5 cellular contexts compared by ENCODE assay signal in the genomic region with DNA sequence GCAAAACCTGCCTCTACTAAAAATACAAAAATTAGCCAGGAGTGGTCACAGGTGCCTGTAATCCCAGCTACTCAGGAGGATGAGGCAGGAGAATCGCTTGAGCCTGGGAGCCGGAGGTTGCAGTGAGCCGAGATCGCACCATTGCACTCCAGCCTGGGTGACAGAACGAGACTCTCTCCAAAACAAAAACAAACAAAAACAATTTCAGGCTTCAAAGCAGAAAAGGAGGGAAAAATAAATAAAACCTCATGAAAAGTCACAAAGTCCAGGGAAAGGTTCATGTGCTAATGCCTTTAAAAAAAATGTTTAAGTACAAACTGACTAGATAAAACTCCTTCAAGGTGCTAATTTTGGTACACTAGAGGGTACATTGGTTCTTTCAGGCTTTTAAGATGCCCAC.
DNase-seq lines count a peak whose midpoint lies in the region; ATAC-seq, FAIRE-seq and TF ChIP-seq lines count a peak whose summit lies in the region.
"Not testable (repeated sequence)": the region's sequence is repeated elsewhere in the genome, so short reads cannot be mapped to it uniquely, and the experiment has no call there.

No MANE protein-coding gene starts in this region.

- H3K27ac Mint-ChIP-seq in progenitor cell of endocrine pancreas: peak overlapping the region; percentile 24

- not testable (repeated sequence) for TF ChIP-seq EP300 in HepG2 (IDR thresholded peaks at IDR 0.05; ENCODE audit: low read depth in 2 of 2, low read length in 2 of 2); HepG2 (CRISPR knock-in tag; IDR thresholded peaks at IDR 0.05; ENCODE audit: borderline replicate concordance)

- intact Hi-C loops in HepG2 (cut with micrococcal nuclease; ENCODE audit: unreplicated experiment); right lobe of liver (cut with DNase I): not testable (repeated sequence)

- not testable (repeated sequence) for FAIRE-seq in HepG2 (lab: Jason Lieb, UNC)

- H3K4me3 ChIP-seq in HEK293 (ENCODE audit: low read depth, low read length); SK-N-MC; HepG2 (replicated peaks in 1 of 3; ENCODE audit: insufficient read depth in 1 of 3, low read depth in 2 of 3, low read length in 3 of 3); right lobe of liver: not testable (repeated sequence)

- not testable (repeated sequence) for H3K27me3 ChIP-seq in HepG2 (ENCODE audit: control insufficient read depth in 1 of 2, insufficient read depth in 2 of 2, low read length in 2 of 2); right lobe of liver

- POLR2A ChIA-PET in HEK293 (lab: Yijun Ruan, JAX); HepG2 (lab: Yijun Ruan, JAX): not testable (repeated sequence)

- TF ChIP-seq POLR2A in HepG2 (IDR thresholded peaks at IDR 0.05; ENCODE audit: insufficient read depth in 1 of 2, low read depth in 2 of 2, low read length in 2 of 2); right lobe of liver (IDR thresholded peaks at IDR 0.05): not testable (repeated sequence)

- not testable (repeated sequence) for H3K27me3 Mint-ChIP-seq in progenitor cell of endocrine pancreas

- in situ Hi-C loops in HepG2 (cut with HindIII; ENCODE audit: extremely low pct_ligation_motif_present, low pct_unique_long_range_greater_than_20kb): not testable (repeated sequence)

- TF ChIP-seq RAD21 in HepG2 (CRISPR knock-in tag; IDR thresholded peaks at IDR 0.05): not testable (repeated sequence)

- H3K36me3 ChIP-seq in HEK293 (ENCODE audit: control insufficient read depth in 2 of 2, insufficient read depth in 1 of 2, low read length in 2 of 2); SK-N-MC (ENCODE audit: insufficient read depth, low read length); HepG2 (replicated peaks in 1 of 2; ENCODE audit: control insufficient read depth in 1 of 2, insufficient read depth in 2 of 2, low read length in 2 of 2); right lobe of liver: not testable (repeated sequence)

- H3K4me1 ChIP-seq in HEK293 (ENCODE audit: control insufficient read depth, insufficient read depth, low read length) (peaks cover 29% of the 10 kb centered on the region), HepG2 (ENCODE audit: insufficient read depth, low read length) (peaks cover 12% of the 10 kb centered on the region), right lobe of liver (peaks cover 0 to 14% (median 3%) of the 10 kb centered on the region in 4 donors)

- H4K20me1 ChIP-seq in HepG2 (ENCODE audit: insufficient read depth, low read length): not testable (repeated sequence)

- H3K36me3 Mint-ChIP-seq in progenitor cell of endocrine pancreas (ENCODE audit: insufficient read depth): not testable (repeated sequence)

- H3K79me2 ChIP-seq in HepG2 (ENCODE audit: insufficient read depth, low read length): not testable (repeated sequence)

- 49% methylated on average over 5 of the region's 5 CpGs for WGBS in HepG2 (ENCODE audit: low lambda C conversion rate)
- WGBS in right lobe of liver (ENCODE audit: insufficient coverage, low coverage, low lambda C conversion rate, missing lambda C conversion rate): 47% methylated on average over 5 of the region's 5 CpGs

- TF ChIP-seq CTCF in HEK293 (tag by site-specific recombination; IDR thresholded peaks at IDR 0.05); HepG2 (CRISPR knock-in tag; IDR thresholded peaks at IDR 0.05); right lobe of liver (IDR thresholded peaks at IDR 0.05); progenitor cell of endocrine pancreas (IDR thresholded peaks at IDR 0.05; ENCODE audit: unreplicated experiment): not testable (repeated sequence)

- H2AFZ ChIP-seq in HepG2 (ENCODE audit: low read length): not testable (repeated sequence)

- peaks cover 19% of the 10 kb centered on the region for H3K9me3 Mint-ChIP-seq in progenitor cell of endocrine pancreas (ENCODE audit: low read depth)

- DNase-seq in SK-N-MC (ENCODE audit: low read depth, low spot score); right lobe of liver; progenitor cell of endocrine pancreas (ENCODE audit: low spot score, unreplicated experiment): not testable (repeated sequence)
- DNase-seq in HepG2 (ENCODE audit: low spot score): peak; percentile 0

- H3K4me3 Mint-ChIP-seq in progenitor cell of endocrine pancreas (ENCODE audit: low read depth): not testable (repeated sequence)

- not testable (repeated sequence) for H3K9me3 ChIP-seq in HEK293 (ENCODE audit: control insufficient read depth, insufficient read depth, low read depth, low read length); SK-N-MC (ENCODE audit: low read depth, low read length); HepG2 (ENCODE audit: low read length); right lobe of liver

- H3K27ac ChIP-seq in HEK293 (ENCODE audit: extremely low read depth, low read depth, low read length); HepG2 (ENCODE audit: extremely low read length, insufficient read depth, low read length): not testable (repeated sequence)
- H3K27ac ChIP-seq in SK-N-MC: peak overlapping the region; percentile 40; the same call in 1 of the 2 replicates
- peak overlapping the region in 2 of 3 donors; percentile 59 to 75 for H3K27ac ChIP-seq in right lobe of liver

- H3K9ac ChIP-seq in SK-N-MC (ENCODE audit: insufficient read length): peak overlapping the region; percentile 15
- not testable (repeated sequence) for H3K9ac ChIP-seq in HepG2 (ENCODE audit: insufficient read depth, low read depth, low read length)

- CTCF ChIA-PET in HEK293 (lab: Yijun Ruan, JAX); HepG2 (lab: Yijun Ruan, JAX; ENCODE audit: low intra/inter-chr PET ratio, low total read pairs): not testable (repeated sequence)

- peaks cover 14% of the 10 kb centered on the region for H3K4me1 Mint-ChIP-seq in progenitor cell of endocrine pancreas (ENCODE audit: low read depth)

- H3K4me2 ChIP-seq in HepG2 (ENCODE audit: low read depth, low read length): 0 out of 2 replicates have a peak overlapping the region, but pooled peaks have one; percentile 18

- not testable (repeated sequence) for ATAC-seq in HepG2
- ATAC-seq in right lobe of liver: peak; percentile 52 to 77 (median 69)

- BruUV-seq in HepG2 (replicated peaks; lab: Mats Ljungman, UMichigan): not testable (repeated sequence)

TF ChIP-seq in HEK293, 187 proteins besides CTCF, POLR2A, EP300 and RAD21:
- TF ChIP-seq, protein P1, sequence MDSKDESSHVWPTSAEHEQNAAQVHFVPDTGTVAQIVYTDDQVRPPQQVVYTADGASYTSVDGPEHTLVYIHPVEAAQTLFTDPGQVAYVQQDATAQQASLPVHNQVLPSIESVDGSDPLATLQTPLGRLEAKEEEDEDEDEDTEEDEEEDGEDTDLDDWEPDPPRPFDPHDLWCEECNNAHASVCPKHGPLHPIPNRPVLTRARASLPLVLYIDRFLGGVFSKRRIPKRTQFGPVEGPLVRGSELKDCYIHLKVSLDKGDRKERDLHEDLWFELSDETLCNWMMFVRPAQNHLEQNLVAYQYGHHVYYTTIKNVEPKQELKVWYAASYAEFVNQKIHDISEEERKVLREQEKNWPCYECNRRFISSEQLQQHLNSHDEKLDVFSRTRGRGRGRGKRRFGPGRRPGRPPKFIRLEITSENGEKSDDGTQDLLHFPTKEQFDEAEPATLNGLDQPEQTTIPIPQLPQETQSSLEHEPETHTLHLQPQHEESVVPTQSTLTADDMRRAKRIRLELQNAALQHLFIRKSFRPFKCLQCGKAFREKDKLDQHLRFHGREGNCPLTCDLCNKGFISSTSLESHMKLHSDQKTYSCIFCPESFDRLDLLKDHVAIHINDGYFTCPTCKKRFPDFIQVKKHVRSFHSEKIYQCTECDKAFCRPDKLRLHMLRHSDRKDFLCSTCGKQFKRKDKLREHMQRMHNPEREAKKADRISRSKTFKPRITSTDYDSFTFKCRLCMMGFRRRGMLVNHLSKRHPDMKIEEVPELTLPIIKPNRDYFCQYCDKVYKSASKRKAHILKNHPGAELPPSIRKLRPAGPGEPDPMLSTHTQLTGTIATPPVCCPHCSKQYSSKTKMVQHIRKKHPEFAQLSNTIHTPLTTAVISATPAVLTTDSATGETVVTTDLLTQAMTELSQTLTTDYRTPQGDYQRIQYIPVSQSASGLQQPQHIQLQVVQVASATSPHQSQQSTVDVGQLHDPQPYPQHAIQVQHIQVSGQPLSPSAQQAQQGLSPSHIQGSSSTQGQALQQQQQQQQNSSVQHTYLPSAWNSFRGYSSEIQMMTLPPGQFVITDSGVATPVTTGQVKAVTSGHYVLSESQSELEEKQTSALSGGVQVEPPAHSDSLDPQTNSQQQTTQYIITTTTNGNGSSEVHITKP (tag by site-specific recombination; IDR thresholded peaks at IDR 0.05): 0 out of 2 replicates have a peak, but pooled peaks have one; percentile 17
